In the genomic region with DNA sequence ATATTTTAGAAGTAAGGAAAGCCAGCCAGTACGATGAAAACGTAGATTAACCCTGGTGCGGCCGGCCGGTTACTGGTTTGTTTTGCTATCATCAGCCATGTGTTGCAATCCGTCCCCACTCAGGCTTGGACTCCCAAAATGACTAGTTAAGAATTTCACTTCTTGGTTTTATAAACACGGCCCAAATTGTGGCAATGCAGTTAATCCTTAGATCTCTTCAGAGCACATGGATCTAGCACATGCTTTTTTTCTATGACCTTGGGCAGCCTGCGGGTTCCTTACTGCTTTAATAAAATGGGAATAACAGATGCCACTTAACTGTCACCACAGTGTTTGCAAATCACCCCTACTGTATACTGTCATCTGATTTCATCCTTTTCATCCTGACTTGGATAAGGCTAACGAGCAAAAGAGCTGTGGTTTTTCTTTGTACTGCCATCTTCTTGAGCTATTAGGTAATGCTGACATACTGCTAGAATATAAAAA, we compare ENCODE assay signal across 8 cellular contexts.
A peak's percentile ranks its signal among the peaks of the same experiment; 100 is the strongest.
DNase-seq lines count a peak whose midpoint lies in the region; ATAC-seq lines count a peak whose summit lies in the region.

No MANE protein-coding gene starts in this region.

- H3K27ac ChIP-seq in duodenal mucosa (ENCODE audit: low read depth, low read length) (no peak overlapping the region), mucosa of rectum (ENCODE audit: low read depth in 2 of 2, low read length in 2 of 2) (peak overlapping the region; percentile 95 to 97)

- H3K27me3 ChIP-seq in duodenal mucosa (ENCODE audit: control insufficient read depth in 1 of 2, insufficient read depth in 2 of 2, low read length in 2 of 2) (no peaks in the 10 kb centered on the region), mucosa of rectum (ENCODE audit: control insufficient read depth in 2 of 2, insufficient read depth in 2 of 2, low read length in 2 of 2) (no peaks in the 10 kb centered on the region)

- H3K9me3 ChIP-seq in duodenal mucosa (ENCODE audit: control insufficient read depth in 1 of 2, low read length in 2 of 2) (no peaks in the 10 kb centered on the region), mucosa of rectum (ENCODE audit: control insufficient read depth in 2 of 2, low read length in 2 of 2) (no peaks in the 10 kb centered on the region)

- peak overlapping the region; percentile 80 to 94 for H3K4me3 ChIP-seq in duodenal mucosa (ENCODE audit: low read depth in 1 of 2, low read length in 2 of 2)
- H3K4me3 ChIP-seq in mucosa of rectum (ENCODE audit: low read length in 2 of 2) = peak overlapping the region; percentile 84 to 89

- H3K4me1 ChIP-seq in duodenal mucosa (ENCODE audit: control insufficient read depth in 1 of 2, insufficient read depth in 2 of 2, low read length in 2 of 2) = peaks cover 22% of the 10 kb centered on the region in 2 donors
- H3K4me1 ChIP-seq in mucosa of rectum (ENCODE audit: control insufficient read depth in 2 of 2, insufficient read depth in 2 of 2, low read length in 2 of 2) = peaks cover 17 to 20% of the 10 kb centered on the region in 2 donors

- H3K9ac ChIP-seq in duodenal mucosa (ENCODE audit: low read depth in 1 of 2, low read length in 2 of 2) = peak overlapping the region; percentile 77 to 78
- peak overlapping the region; percentile 75 to 98 for H3K9ac ChIP-seq in mucosa of rectum (ENCODE audit: low read depth in 1 of 2, low read length in 2 of 2)

- DNase-seq in AG20443 (ENCODE audit: low spot score) = peak; percentile 41
- DNase-seq in GM19240 (ENCODE audit: insufficient read length, low spot score) = peak; percentile 13
- peak; percentile 72 for DNase-seq in RKO (ENCODE audit: low spot score)

- H3K36me3 ChIP-seq in duodenal mucosa (ENCODE audit: control insufficient read depth in 1 of 2, insufficient read depth in 2 of 2, low read length in 2 of 2) (no peaks in the 10 kb centered on the region), mucosa of rectum (ENCODE audit: control insufficient read depth in 2 of 2, insufficient read depth in 2 of 2, low read length in 2 of 2) (no peaks in the 10 kb centered on the region)

- ATAC-seq in HG02884 (IDR thresholded peaks at IDR 0.05; ENCODE audit: unreplicated experiment) = no peak
- ATAC-seq in GM21526 (IDR thresholded peaks at IDR 0.05; ENCODE audit: low FRiP score, unreplicated experiment) = no peak
- ATAC-seq in HG02973 (IDR thresholded peaks at IDR 0.05; ENCODE audit: unreplicated experiment) = no peak

Comparison
In these comparisons a context has a peak if more than half of its experiments do, and no peak if none do; other contexts are left out.
1. DNase-seq: peak in every context shown above with its lines; median percentile 72 in RKO; 41 in AG20443; 13 in GM19240.